13 cellular contexts compared by ENCODE assay signal in the genomic region with DNA sequence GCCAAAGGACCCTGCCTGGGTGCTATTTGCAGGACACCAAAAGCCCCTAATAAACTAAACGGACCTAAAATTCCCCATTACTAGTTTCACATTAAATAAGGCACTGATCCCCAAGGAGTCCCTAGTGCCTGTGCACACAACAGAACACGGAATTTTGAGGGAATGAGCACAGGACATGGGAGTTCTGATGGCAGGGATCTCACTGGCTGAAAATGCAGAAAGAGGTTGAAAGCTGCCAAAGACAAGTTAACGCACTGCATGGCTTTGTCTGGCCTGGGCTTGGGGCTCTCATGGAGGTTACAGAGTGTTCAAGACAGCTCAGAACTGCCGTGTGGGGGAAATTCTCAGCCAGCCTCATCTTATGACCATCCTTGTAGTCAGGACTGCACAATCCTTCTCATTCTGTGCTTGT. TPM values are rescaled to one million over a fixed set of nuclear protein-coding genes. Genes with fewer than 3 reads are reported as not detected.
DNase-seq lines count a peak whose midpoint lies in the region; ATAC-seq, FAIRE-seq and TF ChIP-seq lines count a peak whose summit lies in the region.
"Had no signal": no experiment of that assay in that cellular context is flagged by ENCODE, and none has a peak within 500 bp of the region (broad histone marks: within the 10 kb centered on the region; RNA-seq: fewer than 3 reads in every experiment).

No MANE protein-coding gene starts in this region.

- no peak overlapping the region for H3K4me2 ChIP-seq in GM23338
- H3K4me2 ChIP-seq: smooth muscle cell had no signal

- H2AFZ ChIP-seq in GM23338, result no peak overlapping the region

- H3K4me1 ChIP-seq in GM23338 (ENCODE audit: insufficient read depth), result 0 out of 2 replicates have a peak, but pooled peaks cover 7% of the 10 kb centered on the region

- no peaks in the 10 kb centered on the region for H3F3A ChIP-seq in GM23338 (replicated peaks; ENCODE audit: low read depth)

- no peaks in the 10 kb centered on the region for H3K9me3 Mint-ChIP-seq in GM23338

- no peaks in the 10 kb centered on the region for H3K27me3 ChIP-seq in GM23338 (ENCODE audit: insufficient read depth)

- H3K36me3 ChIP-seq in GM23338 (ENCODE audit: insufficient read depth), result no peaks in the 10 kb centered on the region

- DNase-seq in GM23338 (ENCODE audit: low spot score), result no peak
- DNase-seq in pons (ENCODE audit: low spot score), result peak; percentile 67
- DNase-seq in NCI-H82 treated with DMSO at 0.1 percent for 48 hours (lab: John Stamatoyannopoulos, UW; ENCODE audit: unreplicated experiment), result no peak
- DNase-seq in urothelium cell line (ENCODE audit: low spot score), result no peak
- no peak for DNase-seq in activated CD8-positive, alpha-beta memory T cell treated with anti-CD3 and anti-CD28 coated beads, Interleukin-2, amount 50 U/mL, for 4 hours
- DNase-seq: effector CD4-positive, alpha-beta T cell; NCI-H1930 had no signal

- H3K4me1 Mint-ChIP-seq in GM23338, result peaks cover 12% of the 10 kb centered on the region

- no peak overlapping the region for H3K4me3 ChIP-seq in GM23338
- H3K4me3 ChIP-seq: smooth muscle cell had no signal

- no peak overlapping the region for H3K27ac ChIP-seq in GM23338 (ENCODE audit: low read depth)

- peaks cover 3% of the 10 kb centered on the region for H3K27me3 Mint-ChIP-seq in GM23338 (ENCODE audit: insufficient read depth, low read depth, poor library complexity)

- no peaks in the 10 kb centered on the region for H3K79me2 ChIP-seq in GM23338 (replicated peaks; ENCODE audit: insufficient read depth)

- no peak for TF ChIP-seq CTCF in GM23338 (conservative IDR thresholded peaks at IDR 0.05; ENCODE audit: low read depth in 2 of 2)

- no peaks in the 10 kb centered on the region; the same call in 1 of the 2 replicates for H3K9me2 ChIP-seq in GM23338 (ENCODE audit: insufficient read depth)

- ATAC-seq in GM19324 (IDR thresholded peaks at IDR 0.05; ENCODE audit: low FRiP score, unreplicated experiment) (peak; percentile 46), GM23338 (peak; percentile 41; the same call in 1 of the 3 replicates), HG03432 (IDR thresholded peaks at IDR 0.05; ENCODE audit: unreplicated experiment) (peak; percentile 36), esophagus mucosa (no peak)
- ATAC-seq: Right ventricle myocardium inferior had no signal

- no peaks in the 10 kb centered on the region for H4K20me1 ChIP-seq in GM23338 (replicated peaks; ENCODE audit: insufficient read depth)

- H3K4me3 Mint-ChIP-seq in GM23338, result no peak overlapping the region

- H3K36me3 Mint-ChIP-seq in GM23338 (ENCODE audit: low read depth), result no peaks in the 10 kb centered on the region

- H3K27ac Mint-ChIP-seq in GM23338, result no peak overlapping the region

- no peak for FAIRE-seq in urothelium cell line (lab: Jason Lieb, UNC)
- FAIRE-seq: HTR-8/SVneo had no signal

TF ChIP-seq in GM23338, 12 proteins besides CTCF, POLR2A, EP300 and RAD21:
- TF ChIP-seq ZNF331 (CRISPR knock-in tag; IDR thresholded peaks at IDR 0.05; ENCODE audit: low read depth), result no peak
- TF ChIP-seq STAT1 (IDR thresholded peaks at IDR 0.05; ENCODE audit: unreplicated experiment), result no peak
- TF ChIP-seq, protein P1, sequence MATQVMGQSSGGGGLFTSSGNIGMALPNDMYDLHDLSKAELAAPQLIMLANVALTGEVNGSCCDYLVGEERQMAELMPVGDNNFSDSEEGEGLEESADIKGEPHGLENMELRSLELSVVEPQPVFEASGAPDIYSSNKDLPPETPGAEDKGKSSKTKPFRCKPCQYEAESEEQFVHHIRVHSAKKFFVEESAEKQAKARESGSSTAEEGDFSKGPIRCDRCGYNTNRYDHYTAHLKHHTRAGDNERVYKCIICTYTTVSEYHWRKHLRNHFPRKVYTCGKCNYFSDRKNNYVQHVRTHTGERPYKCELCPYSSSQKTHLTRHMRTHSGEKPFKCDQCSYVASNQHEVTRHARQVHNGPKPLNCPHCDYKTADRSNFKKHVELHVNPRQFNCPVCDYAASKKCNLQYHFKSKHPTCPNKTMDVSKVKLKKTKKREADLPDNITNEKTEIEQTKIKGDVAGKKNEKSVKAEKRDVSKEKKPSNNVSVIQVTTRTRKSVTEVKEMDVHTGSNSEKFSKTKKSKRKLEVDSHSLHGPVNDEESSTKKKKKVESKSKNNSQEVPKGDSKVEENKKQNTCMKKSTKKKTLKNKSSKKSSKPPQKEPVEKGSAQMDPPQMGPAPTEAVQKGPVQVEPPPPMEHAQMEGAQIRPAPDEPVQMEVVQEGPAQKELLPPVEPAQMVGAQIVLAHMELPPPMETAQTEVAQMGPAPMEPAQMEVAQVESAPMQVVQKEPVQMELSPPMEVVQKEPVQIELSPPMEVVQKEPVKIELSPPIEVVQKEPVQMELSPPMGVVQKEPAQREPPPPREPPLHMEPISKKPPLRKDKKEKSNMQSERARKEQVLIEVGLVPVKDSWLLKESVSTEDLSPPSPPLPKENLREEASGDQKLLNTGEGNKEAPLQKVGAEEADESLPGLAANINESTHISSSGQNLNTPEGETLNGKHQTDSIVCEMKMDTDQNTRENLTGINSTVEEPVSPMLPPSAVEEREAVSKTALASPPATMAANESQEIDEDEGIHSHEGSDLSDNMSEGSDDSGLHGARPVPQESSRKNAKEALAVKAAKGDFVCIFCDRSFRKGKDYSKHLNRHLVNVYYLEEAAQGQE (IDR thresholded peaks at IDR 0.05; ENCODE audit: unreplicated experiment), result no peak
- no peak for TF ChIP-seq ZNF114 (CRISPR knock-in tag; IDR thresholded peaks at IDR 0.05)
- TF ChIP-seq EZH2 (IDR thresholded peaks at IDR 0.05; ENCODE audit: low read depth, unreplicated experiment), result no peak
- TF ChIP-seq, protein P2, sequence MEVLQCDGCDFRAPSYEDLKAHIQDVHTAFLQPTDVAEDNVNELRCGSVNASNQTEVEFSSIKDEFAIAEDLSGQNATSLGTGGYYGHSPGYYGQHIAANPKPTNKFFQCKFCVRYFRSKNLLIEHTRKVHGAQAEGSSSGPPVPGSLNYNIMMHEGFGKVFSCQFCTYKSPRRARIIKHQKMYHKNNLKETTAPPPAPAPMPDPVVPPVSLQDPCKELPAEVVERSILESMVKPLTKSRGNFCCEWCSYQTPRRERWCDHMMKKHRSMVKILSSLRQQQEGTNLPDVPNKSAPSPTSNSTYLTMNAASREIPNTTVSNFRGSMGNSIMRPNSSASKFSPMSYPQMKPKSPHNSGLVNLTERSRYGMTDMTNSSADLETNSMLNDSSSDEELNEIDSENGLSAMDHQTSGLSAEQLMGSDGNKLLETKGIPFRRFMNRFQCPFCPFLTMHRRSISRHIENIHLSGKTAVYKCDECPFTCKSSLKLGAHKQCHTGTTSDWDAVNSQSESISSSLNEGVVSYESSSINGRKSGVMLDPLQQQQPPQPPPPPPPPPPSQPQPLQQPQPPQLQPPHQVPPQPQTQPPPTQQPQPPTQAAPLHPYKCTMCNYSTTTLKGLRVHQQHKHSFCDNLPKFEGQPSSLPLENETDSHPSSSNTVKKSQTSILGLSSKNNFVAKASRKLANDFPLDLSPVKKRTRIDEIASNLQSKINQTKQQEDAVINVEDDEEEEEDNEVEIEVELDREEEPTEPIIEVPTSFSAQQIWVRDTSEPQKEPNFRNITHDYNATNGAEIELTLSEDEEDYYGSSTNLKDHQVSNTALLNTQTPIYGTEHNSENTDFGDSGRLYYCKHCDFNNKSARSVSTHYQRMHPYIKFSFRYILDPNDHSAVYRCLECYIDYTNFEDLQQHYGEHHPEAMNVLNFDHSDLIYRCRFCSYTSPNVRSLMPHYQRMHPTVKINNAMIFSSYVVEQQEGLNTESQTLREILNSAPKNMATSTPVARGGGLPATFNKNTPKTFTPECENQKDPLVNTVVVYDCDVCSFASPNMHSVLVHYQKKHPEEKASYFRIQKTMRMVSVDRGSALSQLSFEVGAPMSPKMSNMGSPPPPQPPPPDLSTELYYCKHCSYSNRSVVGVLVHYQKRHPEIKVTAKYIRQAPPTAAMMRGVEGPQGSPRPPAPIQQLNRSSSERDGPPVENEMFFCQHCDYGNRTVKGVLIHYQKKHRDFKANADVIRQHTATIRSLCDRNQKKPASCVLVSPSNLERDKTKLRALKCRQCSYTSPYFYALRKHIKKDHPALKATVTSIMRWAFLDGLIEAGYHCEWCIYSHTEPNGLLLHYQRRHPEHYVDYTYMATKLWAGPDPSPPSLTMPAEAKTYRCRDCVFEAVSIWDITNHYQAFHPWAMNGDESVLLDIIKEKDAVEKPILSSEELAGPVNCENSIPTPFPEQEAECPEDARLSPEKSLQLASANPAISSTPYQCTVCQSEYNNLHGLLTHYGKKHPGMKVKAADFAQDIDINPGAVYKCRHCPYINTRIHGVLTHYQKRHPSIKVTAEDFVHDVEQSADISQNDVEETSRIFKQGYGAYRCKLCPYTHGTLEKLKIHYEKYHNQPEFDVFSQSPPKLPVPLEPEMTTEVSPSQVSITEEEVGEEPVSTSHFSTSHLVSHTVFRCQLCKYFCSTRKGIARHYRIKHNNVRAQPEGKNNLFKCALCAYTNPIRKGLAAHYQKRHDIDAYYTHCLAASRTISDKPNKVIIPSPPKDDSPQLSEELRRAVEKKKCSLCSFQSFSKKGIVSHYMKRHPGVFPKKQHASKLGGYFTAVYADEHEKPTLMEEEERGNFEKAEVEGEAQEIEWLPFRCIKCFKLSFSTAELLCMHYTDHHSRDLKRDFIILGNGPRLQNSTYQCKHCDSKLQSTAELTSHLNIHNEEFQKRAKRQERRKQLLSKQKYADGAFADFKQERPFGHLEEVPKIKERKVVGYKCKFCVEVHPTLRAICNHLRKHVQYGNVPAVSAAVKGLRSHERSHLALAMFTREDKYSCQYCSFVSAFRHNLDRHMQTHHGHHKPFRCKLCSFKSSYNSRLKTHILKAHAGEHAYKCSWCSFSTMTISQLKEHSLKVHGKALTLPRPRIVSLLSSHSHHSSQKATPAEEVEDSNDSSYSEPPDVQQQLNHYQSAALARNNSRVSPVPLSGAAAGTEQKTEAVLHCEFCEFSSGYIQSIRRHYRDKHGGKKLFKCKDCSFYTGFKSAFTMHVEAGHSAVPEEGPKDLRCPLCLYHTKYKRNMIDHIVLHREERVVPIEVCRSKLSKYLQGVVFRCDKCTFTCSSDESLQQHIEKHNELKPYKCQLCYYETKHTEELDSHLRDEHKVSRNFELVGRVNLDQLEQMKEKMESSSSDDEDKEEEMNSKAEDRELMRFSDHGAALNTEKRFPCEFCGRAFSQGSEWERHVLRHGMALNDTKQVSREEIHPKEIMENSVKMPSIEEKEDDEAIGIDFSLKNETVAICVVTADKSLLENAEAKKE (CRISPR knock-in tag; IDR thresholded peaks at IDR 0.05), result no peak
- TF ChIP-seq POLR2AphosphoS5 (IDR thresholded peaks at IDR 0.05; ENCODE audit: low read depth), result no peak
- no peak for TF ChIP-seq NANOG (IDR thresholded peaks at IDR 0.05; ENCODE audit: borderline replicate concordance)
- no peak for TF ChIP-seq EZH2phosphoT487 (IDR thresholded peaks at IDR 0.05; ENCODE audit: unreplicated experiment)

RNA-seq across cellular contexts. Expression of a gene that starts 15.6 kb away (rescaled TPM):
- total RNA-seq in GM23338 (2014; rRNA removed; shearing (Covaris generic)), result 48.9 and 51.0 TPM in 2 replicates
- polyA plus RNA-seq in GM23338 (2016; fragmentation: Nextera tagmentation; extraction: Ambion mirVana), result 69.2 and 73.4 TPM in 2 replicates
- 125 TPM for total RNA-seq in esophagus mucosa
